In genomic region chr10:97825020-97825739, GRCh38 we compare ENCODE assay signal across 1 cellular context.
TF ChIP-seq lines count a peak whose summit lies in the region.

No MANE protein-coding gene starts in this region.

TF ChIP-seq in HepG2, 621 proteins besides CTCF, POLR2A, EP300 and RAD21 (continued from another document):
- TF ChIP-seq, protein P1, sequence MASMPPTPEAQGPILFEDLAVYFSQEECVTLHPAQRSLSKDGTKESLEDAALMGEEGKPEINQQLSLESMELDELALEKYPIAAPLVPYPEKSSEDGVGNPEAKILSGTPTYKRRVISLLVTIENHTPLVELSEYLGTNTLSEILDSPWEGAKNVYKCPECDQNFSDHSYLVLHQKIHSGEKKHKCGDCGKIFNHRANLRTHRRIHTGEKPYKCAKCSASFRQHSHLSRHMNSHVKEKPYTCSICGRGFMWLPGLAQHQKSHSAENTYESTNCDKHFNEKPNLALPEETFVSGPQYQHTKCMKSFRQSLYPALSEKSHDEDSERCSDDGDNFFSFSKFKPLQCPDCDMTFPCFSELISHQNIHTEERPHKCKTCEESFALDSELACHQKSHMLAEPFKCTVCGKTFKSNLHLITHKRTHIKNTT (CRISPR knock-in tag; IDR thresholded peaks at IDR 0.05), result no peak
